Comparison of ENCODE assay signal across 19 cellular contexts in the genomic region with DNA sequence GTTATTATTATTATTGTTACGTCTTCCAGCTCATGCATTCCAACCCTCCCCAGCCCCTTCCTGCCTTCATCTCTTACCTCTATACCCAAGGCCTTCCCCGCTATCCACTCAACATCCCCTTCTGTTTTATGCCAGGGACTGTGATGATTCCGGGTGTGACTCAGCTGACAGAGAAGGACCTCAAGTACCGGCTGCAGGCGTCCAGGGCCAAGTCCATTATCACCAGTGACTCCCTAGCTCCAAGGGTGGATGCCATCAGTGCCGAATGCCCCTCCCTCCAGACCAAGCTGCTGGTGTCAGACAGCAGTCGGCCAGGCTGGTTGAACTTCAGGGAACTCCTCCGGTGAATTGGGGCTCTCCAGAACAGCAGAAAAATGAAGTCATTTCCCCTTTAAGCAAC. TPM values are rescaled to one million over a fixed set of nuclear protein-coding genes. Genes with fewer than 3 reads are reported as not detected.
"Had no signal": no experiment of that assay in that cellular context is flagged by ENCODE, and none has a peak within 500 bp of the region (broad histone marks: within the 10 kb centered on the region; RNA-seq: fewer than 3 reads in every experiment).

No MANE protein-coding gene starts in this region.

RNA-seq across cellular contexts. Expression of a gene that starts 9.8 kb away (rescaled TPM):
- total RNA-seq: activated naive CD4-positive, alpha-beta T cell treated with anti-CD3 and anti-CD28 coated beads for 36 hours; activated naive CD4-positive, alpha-beta T cell treated with anti-CD3 and anti-CD28 coated beads, Interleukin-2, amount 50 U/mL, for 72 hours; activated naive CD8-positive, alpha-beta T cell treated with anti-CD3 and anti-CD28 coated beads for 36 hours; activated naive CD8-positive, alpha-beta T cell treated with anti-CD3 and anti-CD28 coated beads, Interleukin-2, amount 10 ng/mL, durations not matched to agents 7 days and 5 days; activated T-cell treated with anti-CD3 and anti-CD28 coated beads, Interleukin-2, amount 50 U/mL, for 4 hours; activated T-cell treated with anti-CD3 and anti-CD28 coated beads, Interleukin-2, amount 50 U/mL, for 72 hours; activated T-helper 1 cell treated with anti-CD3 and anti-CD28 coated beads, Interleukin-12 subunit alpha, Interleukin-12 subunit beta, Interleukin-2, Interleukin-4 antibody, amounts not matched to agents 30 ng/mL and 10 ng/mL and 1 ng/mL, durations not matched to agents 14 hours and 24 hours and 36 hours; activated T-helper 17 cell treated with anti-CD3 and anti-CD28 coated beads, Interleukin-2, amount 50 U/mL, for 72 hours; activated T-helper 2 cell treated with anti-CD3 and anti-CD28 coated beads, Interferon-gamma antibody, Interleukin-2, Interleukin-4, amounts not matched to agents 10 μg/mL and 5 μg/mL and 100 μg/mL, durations not matched to agents 14 hours and 24 hours and 36 hours; ascending aorta; astrocyte; bronchial epithelial cell; cardiac muscle cell had no signal

RNA-seq across cellular contexts. Expression of a gene that starts 14.6 kb away (rescaled TPM):
- total RNA-seq: activated naive CD4-positive, alpha-beta T cell treated with anti-CD3 and anti-CD28 coated beads for 36 hours; activated naive CD4-positive, alpha-beta T cell treated with anti-CD3 and anti-CD28 coated beads, Interleukin-2, amount 50 U/mL, for 72 hours; activated naive CD8-positive, alpha-beta T cell treated with anti-CD3 and anti-CD28 coated beads for 36 hours; activated naive CD8-positive, alpha-beta T cell treated with anti-CD3 and anti-CD28 coated beads, Interleukin-2, amount 10 ng/mL, durations not matched to agents 7 days and 5 days; activated T-cell treated with anti-CD3 and anti-CD28 coated beads, Interleukin-2, amount 50 U/mL, for 4 hours; activated T-cell treated with anti-CD3 and anti-CD28 coated beads, Interleukin-2, amount 50 U/mL, for 72 hours; activated T-helper 1 cell treated with anti-CD3 and anti-CD28 coated beads, Interleukin-12 subunit alpha, Interleukin-12 subunit beta, Interleukin-2, Interleukin-4 antibody, amounts not matched to agents 30 ng/mL and 10 ng/mL and 1 ng/mL, durations not matched to agents 14 hours and 24 hours and 36 hours; activated T-helper 17 cell treated with anti-CD3 and anti-CD28 coated beads, Interleukin-2, amount 50 U/mL, for 72 hours; adrenal gland; aorta; ascending aorta; astrocyte; body of pancreas; breast epithelium; bronchial epithelial cell; cardiac muscle cell; cardiac septum; cerebellum had no signal
- polyA plus RNA-seq: adrenal gland, aorta, cardiac muscle cell had no signal

RNA-seq across cellular contexts. Expression of a gene that starts 32.2 kb away (rescaled TPM):
- total RNA-seq: activated naive CD4-positive, alpha-beta T cell treated with anti-CD3 and anti-CD28 coated beads for 36 hours; activated naive CD4-positive, alpha-beta T cell treated with anti-CD3 and anti-CD28 coated beads, Interleukin-2, amount 50 U/mL, for 72 hours; activated naive CD8-positive, alpha-beta T cell treated with anti-CD3 and anti-CD28 coated beads for 36 hours; activated naive CD8-positive, alpha-beta T cell treated with anti-CD3 and anti-CD28 coated beads, Interleukin-2, amount 10 ng/mL, durations not matched to agents 7 days and 5 days; activated T-helper 1 cell treated with anti-CD3 and anti-CD28 coated beads, Interleukin-12 subunit alpha, Interleukin-12 subunit beta, Interleukin-2, Interleukin-4 antibody, amounts not matched to agents 30 ng/mL and 10 ng/mL and 1 ng/mL, durations not matched to agents 14 hours and 24 hours and 36 hours; activated T-helper 17 cell treated with anti-CD3 and anti-CD28 coated beads, Interleukin-2, amount 50 U/mL, for 72 hours; aorta; ascending aorta; body of pancreas; breast epithelium; bronchial epithelial cell; cardiac muscle cell; cardiac septum; cerebellum had no signal
- polyA plus RNA-seq: aorta, cardiac muscle cell had no signal
